1 cellular context compared by ENCODE assay signal in genomic region chr7:65938336-65938895, GRCh38.
TF ChIP-seq lines count a peak whose summit lies in the region.

No MANE protein-coding gene starts in this region.

TF ChIP-seq in SK-N-SH, 30 proteins besides CTCF, POLR2A, EP300 and RAD21 (continued from another document):
- TF ChIP-seq REST (IDR thresholded peaks at IDR 0.05; ENCODE audit: low read depth, low read length) (no peak), GATA2 (CRISPR knock-in tag; IDR thresholded peaks at IDR 0.05) (no peak), MXI1 (IDR thresholded peaks at IDR 0.05; ENCODE audit: low read depth, low read length) (no peak), RCOR1 (IDR thresholded peaks at IDR 0.05; ENCODE audit: low read length) (no peak), MAX (IDR thresholded peaks at IDR 0.05; ENCODE audit: low read depth) (peak; percentile 33; the same call in 1 of the 2 replicates), POLR2AphosphoS5 (IDR thresholded peaks at IDR 0.05; ENCODE audit: low read depth, low read length) (no peak), SMC3 (IDR thresholded peaks at IDR 0.05; ENCODE audit: low read depth, low read length) (no peak)
- TF ChIP-seq, protein P1, sequence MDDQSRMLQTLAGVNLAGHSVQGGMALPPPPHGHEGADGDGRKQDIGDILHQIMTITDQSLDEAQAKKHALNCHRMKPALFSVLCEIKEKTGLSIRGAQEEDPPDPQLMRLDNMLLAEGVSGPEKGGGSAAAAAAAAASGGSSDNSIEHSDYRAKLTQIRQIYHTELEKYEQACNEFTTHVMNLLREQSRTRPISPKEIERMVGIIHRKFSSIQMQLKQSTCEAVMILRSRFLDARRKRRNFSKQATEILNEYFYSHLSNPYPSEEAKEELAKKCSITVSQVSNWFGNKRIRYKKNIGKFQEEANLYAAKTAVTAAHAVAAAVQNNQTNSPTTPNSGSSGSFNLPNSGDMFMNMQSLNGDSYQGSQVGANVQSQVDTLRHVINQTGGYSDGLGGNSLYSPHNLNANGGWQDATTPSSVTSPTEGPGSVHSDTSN (IDR thresholded peaks at IDR 0.05) = no peak
- TF ChIP-seq, protein P2, sequence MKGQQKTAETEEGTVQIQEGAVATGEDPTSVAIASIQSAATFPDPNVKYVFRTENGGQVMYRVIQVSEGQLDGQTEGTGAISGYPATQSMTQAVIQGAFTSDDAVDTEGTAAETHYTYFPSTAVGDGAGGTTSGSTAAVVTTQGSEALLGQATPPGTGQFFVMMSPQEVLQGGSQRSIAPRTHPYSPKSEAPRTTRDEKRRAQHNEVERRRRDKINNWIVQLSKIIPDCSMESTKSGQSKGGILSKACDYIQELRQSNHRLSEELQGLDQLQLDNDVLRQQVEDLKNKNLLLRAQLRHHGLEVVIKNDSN (IDR thresholded peaks at IDR 0.05; ENCODE audit: borderline replicate concordance, low read depth) = no peak
- TF ChIP-seq, protein P3, sequence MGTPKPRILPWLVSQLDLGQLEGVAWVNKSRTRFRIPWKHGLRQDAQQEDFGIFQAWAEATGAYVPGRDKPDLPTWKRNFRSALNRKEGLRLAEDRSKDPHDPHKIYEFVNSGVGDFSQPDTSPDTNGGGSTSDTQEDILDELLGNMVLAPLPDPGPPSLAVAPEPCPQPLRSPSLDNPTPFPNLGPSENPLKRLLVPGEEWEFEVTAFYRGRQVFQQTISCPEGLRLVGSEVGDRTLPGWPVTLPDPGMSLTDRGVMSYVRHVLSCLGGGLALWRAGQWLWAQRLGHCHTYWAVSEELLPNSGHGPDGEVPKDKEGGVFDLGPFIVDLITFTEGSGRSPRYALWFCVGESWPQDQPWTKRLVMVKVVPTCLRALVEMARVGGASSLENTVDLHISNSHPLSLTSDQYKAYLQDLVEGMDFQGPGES (IDR thresholded peaks at IDR 0.05; ENCODE audit: low read depth, low read length) = no peak
